ENCODE assay signal across 8 cellular contexts in genomic region chr18:32018331-32019250, GRCh38. TPM values are rescaled to one million over a fixed set of nuclear protein-coding genes. Genes with fewer than 3 reads are reported as not detected.
DNase-seq lines count a peak whose midpoint lies in the region; ATAC-seq and TF ChIP-seq lines count a peak whose summit lies in the region.

RNF125 (plus strand) TSS chr18:32018825; CDS start chr18:32018864, 39 bp downstream.

- peak within 1 kb of the TSS; percentile 96 for H3K27ac Mint-ChIP-seq in activated T-helper 2 cell treated with anti-CD3 and anti-CD28 coated beads, Interferon-gamma antibody, Interleukin-2, Interleukin-4, amounts not matched to agents 10 μg/mL and 5 μg/mL and 100 μg/mL, durations not matched to agents 14 hours and 24 hours and 36 hours
- H3K27ac Mint-ChIP-seq in stimulated activated naive CD8-positive, alpha-beta T cell treated with anti-CD3 and anti-CD28 coated beads, Interleukin-15, amount 100 ng/mL, for 72 hours = peak within 1 kb of the TSS; percentile 99 to 100

- H3F3A ChIP-seq in neural cell (ENCODE audit: insufficient read depth, low read length, poor library complexity, severe bottlenecking) = no peaks in the 10 kb centered on the region

- peak within 1 kb of the TSS; percentile 97 for H3K4me3 Mint-ChIP-seq in activated T-helper 2 cell treated with anti-CD3 and anti-CD28 coated beads, Interferon-gamma antibody, Interleukin-2, Interleukin-4, amounts not matched to agents 10 μg/mL and 5 μg/mL and 100 μg/mL, durations not matched to agents 14 hours and 24 hours and 36 hours (ENCODE audit: low read depth)
- peak within 1 kb of the TSS; percentile 95 to 98 for H3K4me3 Mint-ChIP-seq in stimulated activated naive CD8-positive, alpha-beta T cell treated with anti-CD3 and anti-CD28 coated beads, Interleukin-15, amount 100 ng/mL, for 72 hours

- no peaks in the 10 kb centered on the region for H3K36me3 ChIP-seq in neural cell (ENCODE audit: insufficient read depth, low read length)

- peaks cover 40% of the 10 kb centered on the region for H3K36me3 Mint-ChIP-seq in activated T-helper 2 cell treated with anti-CD3 and anti-CD28 coated beads, Interferon-gamma antibody, Interleukin-2, Interleukin-4, amounts not matched to agents 10 μg/mL and 5 μg/mL and 100 μg/mL, durations not matched to agents 14 hours and 24 hours and 36 hours (ENCODE audit: low read depth)

- peak within 1 kb of the TSS; percentile 59 for H3K9ac ChIP-seq in neural cell (ENCODE audit: low read length)

- POLR2A ChIA-PET in RWPE1 (lab: Yijun Ruan, JAX; ENCODE audit: low non-redundant PET) = interaction anchor here (0.6 kb wide), 1 partner anchor 73 kb away, joined by 4 read pairs; the partner anchor contains the start of gene RNF138

- no peaks in the 10 kb centered on the region for H4K20me1 ChIP-seq in neural cell (ENCODE audit: insufficient read depth)

- DNase-seq in DMS79 treated with DMSO at 0.1 percent for 48 hours (lab: John Stamatoyannopoulos, UW) (peak; percentile 87), KG1 (lab: John Stamatoyannopoulos, UW) (peak; percentile 82), RWPE1 (ENCODE audit: low spot score) (peak; percentile 62), fibroblast of villous mesenchyme (ENCODE audit: low read depth) (peak; percentile 87)
- peak; percentile 94 for DNase-seq in activated T-helper 2 cell treated with anti-CD3 and anti-CD28 coated beads, Interferon-gamma antibody, Interleukin-2, Interleukin-4, amounts not matched to agents 10 μg/mL and 5 μg/mL and 100 μg/mL, durations not matched to agents 14 hours and 24 hours and 36 hours (ENCODE audit: low spot score)
- peak; percentile 92 for DNase-seq in stimulated activated naive CD8-positive, alpha-beta T cell treated with anti-CD3 and anti-CD28 coated beads, Interleukin-15, amount 100 ng/mL, for 72 hours

- ATAC-seq in GM21737 (IDR thresholded peaks at IDR 0.05; ENCODE audit: unreplicated experiment) = peak; percentile 75
- peak; percentile 86 for ATAC-seq in stimulated activated naive CD8-positive, alpha-beta T cell treated with anti-CD3 and anti-CD28 coated beads, Interleukin-15, amount 100 ng/mL, for 72 hours

- peak within 1 kb of the TSS; percentile 73 for H2AFZ ChIP-seq in neural cell (ENCODE audit: low read depth, low read length)

- H3K27ac ChIP-seq in RWPE1 (peak within 1 kb of the TSS; percentile 75), neural cell (ENCODE audit: low read length) (no peak within 1 kb of the TSS)

- H3K79me2 ChIP-seq in neural cell (replicated peaks; ENCODE audit: insufficient read depth, low read length) = no peaks in the 10 kb centered on the region

- H3K9me2 ChIP-seq in neural cell (ENCODE audit: insufficient read depth, low read length) = no peaks in the 10 kb centered on the region

- TF ChIP-seq CTCF in RWPE1 (conservative IDR thresholded peaks at IDR 0.05; ENCODE audit: low read depth) (no peak), fibroblast of villous mesenchyme (IDR thresholded peaks at IDR 0.05; ENCODE audit: insufficient read depth, low read depth, low read length) (no peak), neural cell (IDR thresholded peaks at IDR 0.05; ENCODE audit: poor library complexity, severe bottlenecking) (peak; percentile 43)

- TF ChIP-seq RAD21 in neural cell (conservative IDR thresholded peaks at IDR 0.05) = peak; percentile 11

- peak; percentile 27 for TF ChIP-seq EP300 in neural cell (conservative IDR thresholded peaks at IDR 0.05; ENCODE audit: poor library complexity, severe bottlenecking)

- peak within 1 kb of the TSS; percentile 72 for H3K4me2 ChIP-seq in neural cell (ENCODE audit: low read length)

- no peaks in the 10 kb centered on the region for H3K9me3 Mint-ChIP-seq in activated T-helper 2 cell treated with anti-CD3 and anti-CD28 coated beads, Interferon-gamma antibody, Interleukin-2, Interleukin-4, amounts not matched to agents 10 μg/mL and 5 μg/mL and 100 μg/mL, durations not matched to agents 14 hours and 24 hours and 36 hours
- no peaks in the 10 kb centered on the region for H3K9me3 Mint-ChIP-seq in stimulated activated naive CD8-positive, alpha-beta T cell treated with anti-CD3 and anti-CD28 coated beads, Interleukin-15, amount 100 ng/mL, for 72 hours

- H3K27me3 Mint-ChIP-seq in activated T-helper 2 cell treated with anti-CD3 and anti-CD28 coated beads, Interferon-gamma antibody, Interleukin-2, Interleukin-4, amounts not matched to agents 10 μg/mL and 5 μg/mL and 100 μg/mL, durations not matched to agents 14 hours and 24 hours and 36 hours (ENCODE audit: low read depth) = no peaks in the 10 kb centered on the region
- H3K27me3 Mint-ChIP-seq in stimulated activated naive CD8-positive, alpha-beta T cell treated with anti-CD3 and anti-CD28 coated beads, Interleukin-15, amount 100 ng/mL, for 72 hours = no peaks in the 10 kb centered on the region

- peak within 1 kb of the TSS; percentile 62 for H3K4me3 ChIP-seq in fibroblast of villous mesenchyme (ENCODE audit: low read depth, low read length)
- H3K4me3 ChIP-seq in neural cell (ENCODE audit: low read length) = peak within 1 kb of the TSS; percentile 88

- intact Hi-C loops in activated T-helper 2 cell treated with anti-CD3 and anti-CD28 coated beads, Interferon-gamma antibody, Interleukin-2, Interleukin-4, amounts not matched to agents 10 μg/mL and 5 μg/mL and 100 μg/mL, durations not matched to agents 14 hours and 24 hours and 36 hours (cut with micrococcal nuclease) = loop anchor here (1.0 to 5.0 kb wide), 6 partner anchors 18 to 75 kb away; partner anchors contain the start of gene TRAPPC8

- peaks cover 32% of the 10 kb centered on the region for H3K4me1 Mint-ChIP-seq in activated T-helper 2 cell treated with anti-CD3 and anti-CD28 coated beads, Interferon-gamma antibody, Interleukin-2, Interleukin-4, amounts not matched to agents 10 μg/mL and 5 μg/mL and 100 μg/mL, durations not matched to agents 14 hours and 24 hours and 36 hours (ENCODE audit: low read depth)
- H3K4me1 Mint-ChIP-seq in stimulated activated naive CD8-positive, alpha-beta T cell treated with anti-CD3 and anti-CD28 coated beads, Interleukin-15, amount 100 ng/mL, for 72 hours = peaks cover 40% of the 10 kb centered on the region

- no peaks in the 10 kb centered on the region for H3K9me3 ChIP-seq in neural cell (ENCODE audit: low read length)

- CTCF ChIA-PET in RWPE1 (lab: Yijun Ruan, JAX) = interaction anchor here (0.6 to 1.2 kb wide), 3 partner anchors 53 to 543 kb away, joined by 3 read pairs; partner anchors contain the start of gene TRAPPC8

- peaks cover 26% of the 10 kb centered on the region for H3K27me3 ChIP-seq in neural cell (ENCODE audit: insufficient read depth, low read depth, low read length)

TF ChIP-seq in neural cell, 6 proteins besides CTCF, POLR2A, EP300 and RAD21:
- peak; percentile 36 for TF ChIP-seq SMC3 (conservative IDR thresholded peaks at IDR 0.05; ENCODE audit: poor library complexity)
- peak; percentile 71 for TF ChIP-seq MXI1 (conservative IDR thresholded peaks at IDR 0.05; ENCODE audit: poor library complexity, severe bottlenecking)
- no peak for TF ChIP-seq TAF1 (IDR thresholded peaks at IDR 0.05; ENCODE audit: low read depth)
- TF ChIP-seq POLR2AphosphoS5 (IDR thresholded peaks at IDR 0.05) = peak; percentile 39
- no peak for TF ChIP-seq EZH2 (IDR thresholded peaks at IDR 0.05; ENCODE audit: borderline replicate concordance, insufficient read depth, low read length, poor library complexity, severe bottlenecking)
- peak; percentile 28 for TF ChIP-seq REST (IDR thresholded peaks at IDR 0.05; ENCODE audit: borderline replicate concordance)

RNA-seq across cellular contexts. Expression of gene RNF125, which starts in this region (rescaled TPM):
- total RNA-seq in activated T-helper 2 cell treated with anti-CD3 and anti-CD28 coated beads, Interferon-gamma antibody, Interleukin-2, Interleukin-4, amounts not matched to agents 10 μg/mL and 5 μg/mL and 100 μg/mL, durations not matched to agents 14 hours and 24 hours and 36 hours = 82.5 and 83.6 TPM in 2 replicates
- under 0.01 TPM in 2 replicates for total RNA-seq in fibroblast of villous mesenchyme
- 0.04 and 2.3 TPM in 2 replicates for polyA plus RNA-seq in neural cell
- 0.24 and 0.58 TPM in 2 replicates for polyA minus RNA-seq in neural cell

Comparison
In these comparisons a context has a peak if more than half of its experiments do, and no peak if none do; other contexts are left out.
1. RNA of gene RNF125 (total RNA-seq): 82.5 to 83.6 TPM in activated T-helper 2 cell treated with anti-CD3 and anti-CD28 coated beads, Interferon-gamma antibody, Interleukin-2, Interleukin-4, amounts not matched to agents 10 μg/mL and 5 μg/mL and 100 μg/mL, durations not matched to agents 14 hours and 24 hours and 36 hours; under 0.01 TPM in fibroblast of villous mesenchyme; every median in the first group is over 10 times any median in the second.
2. Peak in DNase-seq and H3K4me3 ChIP-seq in fibroblast of villous mesenchyme; RNA of the gene not detected or under 1 TPM.
3. Peak in every context shown above with its lines, with median percentiles within 50 percentile points of each other: DNase-seq.